ENCODE assay signal across 8 cellular contexts in genomic region chr6:125985522-125985921, GRCh38. TPM values are rescaled to one million over a fixed set of nuclear protein-coding genes. Genes with fewer than 3 reads are reported as not detected.
DNase-seq lines count a peak whose midpoint lies in the region; ATAC-seq and TF ChIP-seq lines count a peak whose summit lies in the region.

No MANE protein-coding gene starts in this region.

- no peaks in the 10 kb centered on the region for H3K36me3 ChIP-seq in OCI-LY3 (replicated peaks; ENCODE audit: low read depth, low read length)
- H3K36me3 ChIP-seq in esophagus squamous epithelium = peaks cover 0 to 18% (median 0%) of the 10 kb centered on the region in 3 donors
- H3K36me3 ChIP-seq in rectal smooth muscle tissue (ENCODE audit: control insufficient read depth, insufficient read depth, low read length) = peaks cover 2% of the 10 kb centered on the region

- H3K4me3 ChIP-seq in GM12875 (ENCODE audit: low read depth, low read length) (peak overlapping the region; percentile 65), OCI-LY3 (ENCODE audit: low read length) (peak overlapping the region; percentile 98), esophagus squamous epithelium (peak overlapping the region; percentile 60 to 85 (median 76)), rectal smooth muscle tissue (ENCODE audit: low read length) (peak overlapping the region; percentile 100)

- intact Hi-C loops in esophagus squamous epithelium (cut with DNase I) = no loop called here

- WGBS in esophagus squamous epithelium, 2 donors = 65 to 66% methylated on average over 4 of the region's 4 CpGs

- H3K9ac ChIP-seq in OCI-LY3 (ENCODE audit: low read length) = peak overlapping the region; percentile 97
- H3K9ac ChIP-seq in rectal smooth muscle tissue (ENCODE audit: low read length) = no peak overlapping the region

- H3K27ac ChIP-seq in OCI-LY3 (ENCODE audit: low read length) (no peak overlapping the region), esophagus squamous epithelium (peak overlapping the region in 2 of 4 donors; percentile 89), rectal smooth muscle tissue (ENCODE audit: low read depth, low read length) (no peak overlapping the region)

- H4K20me1 ChIP-seq in OCI-LY3 (ENCODE audit: insufficient read depth, low read length) = 0 out of 2 replicates have a peak, but pooled peaks cover 2% of the 10 kb centered on the region

- no peak for TF ChIP-seq CTCF in GM12875 (IDR thresholded peaks at IDR 0.05; ENCODE audit: borderline replicate concordance, insufficient read depth, low read depth, low read length)
- no peak for TF ChIP-seq CTCF in OCI-LY3 (IDR thresholded peaks at IDR 0.05; ENCODE audit: low read depth, low read length)
- no peak for TF ChIP-seq CTCF in esophagus squamous epithelium (IDR thresholded peaks at IDR 0.05)

- no peak for TF ChIP-seq POLR2A in esophagus squamous epithelium (IDR thresholded peaks at IDR 0.05)

- DNase-seq in esophagus squamous epithelium (lab: John Stamatoyannopoulos, UW) (no peak), NOMO-1 treated with DMSO at 0.1 percent for 48 hours (lab: John Stamatoyannopoulos, UW; ENCODE audit: unreplicated experiment) (no peak), SHP77 (lab: John Stamatoyannopoulos, UW) (no peak), NCI-H1092 treated with DMSO at 0.1 percent for 48 hours (lab: John Stamatoyannopoulos, UW) (no peak)

- H3K4me1 ChIP-seq in OCI-LY3 (ENCODE audit: low read length) = peaks cover 22% of the 10 kb centered on the region
- H3K4me1 ChIP-seq in esophagus squamous epithelium = peaks cover 0 to 40% (median 11%) of the 10 kb centered on the region in 3 donors
- peaks cover 7% of the 10 kb centered on the region for H3K4me1 ChIP-seq in rectal smooth muscle tissue (ENCODE audit: control insufficient read depth, insufficient read depth, low read length)

- peak overlapping the region; percentile 86 for H3K4me2 ChIP-seq in OCI-LY3 (ENCODE audit: low read length)

- H3K9me3 ChIP-seq in OCI-LY3 (ENCODE audit: insufficient read depth, low read length) = no peaks in the 10 kb centered on the region
- no peaks in the 10 kb centered on the region for H3K9me3 ChIP-seq in esophagus squamous epithelium

- H3K79me2 ChIP-seq in OCI-LY3 (ENCODE audit: low read length) = peaks cover 47% of the 10 kb centered on the region

- no peaks in the 10 kb centered on the region for H3K27me3 ChIP-seq in OCI-LY3 (ENCODE audit: low read depth, low read length)
- H3K27me3 ChIP-seq in esophagus squamous epithelium = no peaks in the 10 kb centered on the region
- no peaks in the 10 kb centered on the region for H3K27me3 ChIP-seq in rectal smooth muscle tissue (ENCODE audit: control insufficient read depth, insufficient read depth, low read length)

- H2AFZ ChIP-seq in OCI-LY3 (ENCODE audit: low read depth, low read length) = peak overlapping the region; percentile 97; the same call in 1 of the 2 replicates

- ATAC-seq in GM18502 (IDR thresholded peaks at IDR 0.05; ENCODE audit: poor library complexity, unreplicated experiment) = no peak

RNA-seq across cellular contexts. Expression of gene TRMT11, which starts 0.8 kb away (rescaled TPM):
- 10 to 100 TPM in 3 of 4 donors, 1 to 10 TPM in 1; 7.8 to 23.3 (median 17.2) TPM for total RNA-seq in esophagus squamous epithelium

RNA-seq across cellular contexts. Expression of gene HINT3, which starts 29.0 kb away (rescaled TPM):
- total RNA-seq in esophagus squamous epithelium = 10 to 100 TPM; 15.4 to 22.5 (median 20.7) TPM
